ENCODE assay signal across 31 cellular contexts in genomic region chr18:30705943-30706342, GRCh38.
"Had no signal": no experiment of that assay in that cellular context is flagged by ENCODE, and none has a peak within 500 bp of the region (broad histone marks: within the 10 kb centered on the region; RNA-seq: fewer than 3 reads in every experiment).

No MANE protein-coding gene starts in this region.

- H3K4me1 Mint-ChIP-seq: activated CD4-positive, alpha-beta T cell treated with anti-CD3 and anti-CD28 coated beads, Interleukin-2, amount 10 ng/mL, durations not matched to agents 24 days and 14 days; activated naive CD4-positive, alpha-beta T cell treated with anti-CD3 and anti-CD28 coated beads, Interleukin-2, amount 10 ng/mL, durations not matched to agents 7 days and 5 days; activated naive CD8-positive, alpha-beta T cell treated with anti-CD3 and anti-CD28 coated beads, Interleukin-2, amount 10 ng/mL, durations not matched to agents 7 days and 5 days; immature natural killer cell; naive thymus-derived CD4-positive, alpha-beta T cell; stimulated activated effector memory CD8-positive, alpha-beta T cell treated with anti-CD3 and anti-CD28 coated beads, Interleukin-12 subunit alpha, Interleukin-12 subunit beta, amount 100 ng/mL, for 72 hours; stimulated activated naive CD8-positive, alpha-beta T cell treated with anti-CD3 and anti-CD28 coated beads, Interleukin-15, amount 100 ng/mL, for 72 hours; T-helper 17 cell had no signal

- DNase-seq: activated CD4-positive, alpha-beta memory T cell treated with anti-CD3 and anti-CD28 coated beads for 36 hours; activated CD4-positive, alpha-beta T cell treated with anti-CD3 and anti-CD28 coated beads, Interleukin-2, amount 10 ng/mL, durations not matched to agents 24 days and 14 days; activated CD8-positive, alpha-beta memory T cell treated with anti-CD3 and anti-CD28 coated beads, Interleukin-2, amount 50 U/mL, for 48 hours; activated gamma-delta T cell; activated naive CD4-positive, alpha-beta T cell treated with anti-CD3 and anti-CD28 coated beads, Interleukin-2, amount 10 ng/mL, durations not matched to agents 7 days and 5 days; activated naive CD8-positive, alpha-beta T cell treated with anti-CD3 and anti-CD28 coated beads, Interleukin-2, amount 10 ng/mL, durations not matched to agents 7 days and 5 days; activated T-cell treated with anti-CD3 and anti-CD28 coated beads, Interleukin-2, amount 50 U/mL, for 24 hours; amniotic stem cell; caudate nucleus; cortex of kidney; effector memory CD8-positive, alpha-beta T cell; heart left ventricle; hypothalamus; immature natural killer cell; kidney; left colon; mammary epithelial cell; midbrain; naive thymus-derived CD4-positive, alpha-beta T cell; ovary; stimulated activated CD4-positive, alpha-beta T cell treated with anti-CD3 and anti-CD28 coated beads, Interleukin-4, amount 100 ng/mL, for 24 hours; stimulated activated naive CD8-positive, alpha-beta T cell treated with anti-CD3 and anti-CD28 coated beads, Interleukin-15, amount 100 ng/mL, for 72 hours; substantia nigra; T-helper 17 cell; T1000; upper lobe of left lung had no signal

- H3K27ac Mint-ChIP-seq: activated CD4-positive, alpha-beta memory T cell treated with anti-CD3 and anti-CD28 coated beads for 36 hours; activated CD4-positive, alpha-beta T cell treated with anti-CD3 and anti-CD28 coated beads, Interleukin-2, amount 10 ng/mL, durations not matched to agents 24 days and 14 days; activated naive CD4-positive, alpha-beta T cell treated with anti-CD3 and anti-CD28 coated beads, Interleukin-2, amount 10 ng/mL, durations not matched to agents 7 days and 5 days; activated naive CD8-positive, alpha-beta T cell treated with anti-CD3 and anti-CD28 coated beads, Interleukin-2, amount 10 ng/mL, durations not matched to agents 7 days and 5 days; activated T-cell treated with anti-CD3 and anti-CD28 coated beads, Interleukin-2, amount 50 U/mL, for 24 hours; effector memory CD8-positive, alpha-beta T cell; immature natural killer cell; naive thymus-derived CD4-positive, alpha-beta T cell; progenitor cell of endocrine pancreas; stimulated activated effector memory CD8-positive, alpha-beta T cell treated with anti-CD3 and anti-CD28 coated beads, Interleukin-12 subunit alpha, Interleukin-12 subunit beta, amount 100 ng/mL, for 72 hours; stimulated activated naive CD8-positive, alpha-beta T cell treated with anti-CD3 and anti-CD28 coated beads, Interleukin-15, amount 100 ng/mL, for 72 hours; T-helper 17 cell had no signal

- H3K36me3 Mint-ChIP-seq: activated CD4-positive, alpha-beta memory T cell treated with anti-CD3 and anti-CD28 coated beads for 36 hours; activated naive CD4-positive, alpha-beta T cell treated with anti-CD3 and anti-CD28 coated beads, Interleukin-2, amount 10 ng/mL, durations not matched to agents 7 days and 5 days; activated naive CD8-positive, alpha-beta T cell treated with anti-CD3 and anti-CD28 coated beads, Interleukin-2, amount 10 ng/mL, durations not matched to agents 7 days and 5 days; immature natural killer cell; naive thymus-derived CD4-positive, alpha-beta T cell; stimulated activated effector memory CD8-positive, alpha-beta T cell treated with anti-CD3 and anti-CD28 coated beads, Interleukin-12 subunit alpha, Interleukin-12 subunit beta, amount 100 ng/mL, for 72 hours had no signal

- ATAC-seq: activated CD4-positive, CD25-positive, alpha-beta regulatory T cell treated with anti-CD3 and anti-CD28 coated beads, Interleukin-2, amount 50 U/mL, for 24 hours; effector memory CD8-positive, alpha-beta T cell; gastroesophageal sphincter; heart left ventricle; left colon; naive thymus-derived CD4-positive, alpha-beta T cell; sciatic nerve; stimulated activated effector memory CD8-positive, alpha-beta T cell treated with anti-CD3 and anti-CD28 coated beads, Interleukin-12 subunit alpha, Interleukin-12 subunit beta, amount 100 ng/mL, for 72 hours; stimulated activated naive CD8-positive, alpha-beta T cell treated with anti-CD3 and anti-CD28 coated beads, Interleukin-15, amount 100 ng/mL, for 72 hours; T-helper 17 cell had no signal

- H3K4me3 Mint-ChIP-seq: activated CD4-positive, alpha-beta memory T cell treated with anti-CD3 and anti-CD28 coated beads for 36 hours; activated CD4-positive, alpha-beta T cell treated with anti-CD3 and anti-CD28 coated beads, Interleukin-2, amount 10 ng/mL, durations not matched to agents 24 days and 14 days; activated naive CD4-positive, alpha-beta T cell treated with anti-CD3 and anti-CD28 coated beads, Interleukin-2, amount 10 ng/mL, durations not matched to agents 7 days and 5 days; activated naive CD8-positive, alpha-beta T cell treated with anti-CD3 and anti-CD28 coated beads, Interleukin-2, amount 10 ng/mL, durations not matched to agents 7 days and 5 days; activated T-cell treated with anti-CD3 and anti-CD28 coated beads, Interleukin-2, amount 50 U/mL, for 24 hours; effector memory CD8-positive, alpha-beta T cell; immature natural killer cell; naive thymus-derived CD4-positive, alpha-beta T cell; stimulated activated effector memory CD8-positive, alpha-beta T cell treated with anti-CD3 and anti-CD28 coated beads, Interleukin-12 subunit alpha, Interleukin-12 subunit beta, amount 100 ng/mL, for 72 hours; stimulated activated naive CD8-positive, alpha-beta T cell treated with anti-CD3 and anti-CD28 coated beads, Interleukin-15, amount 100 ng/mL, for 72 hours; T-helper 17 cell had no signal

- H3K27me3 Mint-ChIP-seq: activated CD4-positive, alpha-beta memory T cell treated with anti-CD3 and anti-CD28 coated beads for 36 hours; activated CD4-positive, alpha-beta T cell treated with anti-CD3 and anti-CD28 coated beads, Interleukin-2, amount 10 ng/mL, durations not matched to agents 24 days and 14 days; activated naive CD4-positive, alpha-beta T cell treated with anti-CD3 and anti-CD28 coated beads, Interleukin-2, amount 10 ng/mL, durations not matched to agents 7 days and 5 days; activated naive CD8-positive, alpha-beta T cell treated with anti-CD3 and anti-CD28 coated beads, Interleukin-2, amount 10 ng/mL, durations not matched to agents 7 days and 5 days; activated T-cell treated with anti-CD3 and anti-CD28 coated beads, Interleukin-2, amount 50 U/mL, for 24 hours; effector memory CD8-positive, alpha-beta T cell; naive thymus-derived CD4-positive, alpha-beta T cell; progenitor cell of endocrine pancreas; stimulated activated naive CD8-positive, alpha-beta T cell treated with anti-CD3 and anti-CD28 coated beads, Interleukin-15, amount 100 ng/mL, for 72 hours; T-helper 17 cell had no signal

- H3K9me3 Mint-ChIP-seq: activated CD4-positive, alpha-beta T cell treated with anti-CD3 and anti-CD28 coated beads, Interleukin-2, amount 10 ng/mL, durations not matched to agents 24 days and 14 days had no signal
